24 cellular contexts compared by ENCODE assay signal in the genomic region with DNA sequence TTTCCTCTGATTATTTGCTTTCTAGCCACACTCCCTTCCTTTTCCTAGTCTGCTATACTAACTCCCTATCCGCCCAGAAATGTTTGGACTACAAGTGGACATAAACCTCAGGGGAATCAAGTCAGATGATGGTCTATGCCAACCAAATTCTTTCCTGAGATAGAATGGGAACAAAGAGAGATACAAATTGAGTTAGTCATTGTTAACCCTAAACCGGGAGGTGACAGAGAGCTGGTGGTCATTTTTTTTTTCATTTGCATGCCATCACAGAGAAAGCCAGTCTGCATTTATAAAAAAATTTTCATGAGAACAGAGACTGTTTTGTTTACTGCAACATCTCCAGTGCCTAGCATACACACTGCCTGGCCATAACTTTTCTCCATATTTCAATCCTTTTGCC. TPM values are rescaled to one million over a fixed set of nuclear protein-coding genes. Genes with fewer than 3 reads are reported as not detected.
A peak's percentile ranks its signal among the peaks of the same experiment; 100 is the strongest.
DNase-seq lines count a peak whose midpoint lies in the region; ATAC-seq, FAIRE-seq and TF ChIP-seq lines count a peak whose summit lies in the region.
"Had no signal": no experiment of that assay in that cellular context is flagged by ENCODE, and none has a peak within 500 bp of the region (broad histone marks: within the 10 kb centered on the region; RNA-seq: fewer than 3 reads in every experiment).

No MANE protein-coding gene starts in this region.

- peak overlapping the region; percentile 20 for H3K27ac ChIP-seq in endothelial cell of umbilical vein (ENCODE audit: insufficient read depth, low read depth, low read length)
- no peak overlapping the region for H3K27ac ChIP-seq in aorta (ENCODE audit: low read depth in 1 of 2, low read length in 2 of 2)
- H3K27ac ChIP-seq: psoas muscle, uterus had no signal

- FAIRE-seq in endothelial cell of umbilical vein (lab: Jason Lieb, UNC), result peak; percentile 56
- FAIRE-seq: astrocyte, G401.6, GM18507 had no signal

- peak; percentile 6 for DNase-seq in EL
- DNase-seq in SK-MEL-5 (ENCODE audit: low read depth, low spot score), result peak; percentile 96
- peak; percentile 64 for DNase-seq in endothelial cell of umbilical vein (ENCODE audit: low read depth, low spot score)
- DNase-seq in pons (ENCODE audit: low spot score), result peak; percentile 56
- DNase-seq in NCI-H1092 (lab: John Stamatoyannopoulos, UW), result no peak
- no peak for DNase-seq in aorta
- DNase-seq: activated CD4-positive, alpha-beta T cell treated with anti-CD3 and anti-CD28 coated beads, Interleukin-2, amount 50 U/mL, for 48 hours; activated CD8-positive, alpha-beta memory T cell treated with anti-CD3 and anti-CD28 coated beads, Interleukin-2, amount 50 U/mL, for 48 hours; activated naive CD8-positive, alpha-beta T cell treated with anti-CD3 and anti-CD28 coated beads for 36 hours; CD4-positive, alpha-beta T cell; DMS 273 treated with DMSO at 0.1 percent for 48 hours; effector memory CD4-positive, alpha-beta T cell; glutamatergic neuron; GOT3; NCI-H1105; NCI-H2029 treated with DMSO at 0.1 percent for 48 hours; NCI-H2227 treated with DMSO at 0.1 percent for 48 hours; psoas muscle; uterus had no signal

- in situ Hi-C loops in SK-MEL-5 (cut with HindIII; ENCODE audit: low pct_unique_long_range_greater_than_20kb, low sequenced_read_pairs), result no loop called here

- H3K4me3 ChIP-seq in endothelial cell of umbilical vein (replicated peaks in 1 of 3; ENCODE audit: insufficient read depth in 1 of 3, low read depth in 1 of 3, low read length in 3 of 3), result no peak overlapping the region
- no peak overlapping the region for H3K4me3 ChIP-seq in aorta (ENCODE audit: low read length in 2 of 2)
- H3K4me3 ChIP-seq: psoas muscle, uterus had no signal

- no peak overlapping the region for H3K4me2 ChIP-seq in endothelial cell of umbilical vein (ENCODE audit: insufficient read depth, low read length)

- POLR2A ChIA-PET in endothelial cell of umbilical vein (lab: Charles Lee), result no interaction called here

- no peaks in the 10 kb centered on the region for H4K20me1 ChIP-seq in endothelial cell of umbilical vein (replicated peaks; ENCODE audit: control insufficient read depth, extremely low read depth, insufficient read depth, low read length)

- H3K36me3 ChIP-seq in endothelial cell of umbilical vein (ENCODE audit: control insufficient read depth in 2 of 2, extremely low read depth in 1 of 2, insufficient read depth in 2 of 2, low read length in 2 of 2) (peaks cover 4 to 14% of the 10 kb centered on the region in 2 experiments), aorta (ENCODE audit: control insufficient read depth in 1 of 2, insufficient read depth in 2 of 2, low read length in 1 of 2) (peaks cover 4 to 7% of the 10 kb centered on the region in 2 donors)
- H3K36me3 ChIP-seq: uterus had no signal

- no peak for ATAC-seq in esophagus mucosa
- ATAC-seq in aorta (ENCODE audit: low FRiP score), result no peak
- ATAC-seq: psoas muscle; stimulated activated effector memory CD8-positive, alpha-beta T cell treated with anti-CD3 and anti-CD28 coated beads, Interleukin-12 subunit alpha, Interleukin-12 subunit beta, amount 100 ng/mL, for 72 hours had no signal

- peaks cover 28% of the 10 kb centered on the region for H3K4me1 ChIP-seq in endothelial cell of umbilical vein (ENCODE audit: control insufficient read depth, extremely low read depth, insufficient read depth, low read length)
- no peaks in the 10 kb centered on the region for H3K4me1 ChIP-seq in aorta (ENCODE audit: control insufficient read depth in 1 of 2, insufficient read depth in 2 of 2, low read length in 2 of 2)
- H3K4me1 ChIP-seq: psoas muscle, uterus had no signal

- dilution Hi-C loops in endothelial cell of umbilical vein (cut with MboI; ENCODE audit: extremely low pct_ligation_motif_present, low sequenced_read_pairs), result no loop called here

- intact Hi-C loops in endothelial cell of umbilical vein (cut with micrococcal nuclease) (no loop called here), aorta (cut with DNase I) (no loop called here)

- no peak overlapping the region for H3K9ac ChIP-seq in endothelial cell of umbilical vein (replicated peaks; ENCODE audit: extremely low read depth, insufficient read depth, low read length)

- no peak overlapping the region for H2AFZ ChIP-seq in endothelial cell of umbilical vein (ENCODE audit: low read depth, low read length)

- no peaks in the 10 kb centered on the region for H3K9me1 ChIP-seq in endothelial cell of umbilical vein (replicated peaks; ENCODE audit: control insufficient read depth, extremely low read depth, insufficient read depth, low read length)

- no TSS peak for BruUV-seq in endothelial cell of umbilical vein (replicated peaks; lab: Mats Ljungman, UMichigan)

- peaks cover 3% of the 10 kb centered on the region for H3K79me2 ChIP-seq in endothelial cell of umbilical vein (ENCODE audit: control insufficient read depth, insufficient read depth, low read length)

- H3K9me3 ChIP-seq in endothelial cell of umbilical vein (replicated peaks; ENCODE audit: control insufficient read depth, insufficient read depth, low read length) (no peaks in the 10 kb centered on the region), aorta (ENCODE audit: control insufficient read depth, low read length) (no peaks in the 10 kb centered on the region)
- H3K9me3 ChIP-seq: psoas muscle, uterus had no signal

- H3K27me3 ChIP-seq in endothelial cell of umbilical vein (ENCODE audit: control insufficient read depth in 2 of 2, insufficient read depth in 2 of 2, low read length in 2 of 2) (no peaks in the 10 kb centered on the region), aorta (ENCODE audit: control insufficient read depth in 1 of 2, insufficient read depth in 2 of 2, low read length in 1 of 2) (no peaks in the 10 kb centered on the region)
- H3K27me3 ChIP-seq: uterus had no signal

- no peak for TF ChIP-seq POLR2A in endothelial cell of umbilical vein (IDR thresholded peaks at IDR 0.05; ENCODE audit: low read depth, low read length)

- no peak for TF ChIP-seq CTCF in endothelial cell of umbilical vein (IDR thresholded peaks at IDR 0.05; ENCODE audit: extremely low read depth in 1 of 2, insufficient read depth in 1 of 2, low read depth in 1 of 2, low read length in 2 of 2)

- WGBS in aorta, 2 donors, result 16 to 17% methylated on average over 2 of the region's 2 CpGs

- CTCF ChIA-PET in endothelial cell of umbilical vein (lab: Charles Lee), result interaction anchor here (0.6 to 4.2 kb wide), 4 partner anchors 12 to 1837 kb away, joined by 3 to 28 read pairs (median 4); a partner anchor contains a TSS

TF ChIP-seq in endothelial cell of umbilical vein, 7 proteins besides CTCF, POLR2A, EP300 and RAD21:
- TF ChIP-seq FOS (IDR thresholded peaks at IDR 0.05; ENCODE audit: borderline replicate concordance, insufficient read depth, low read length) (no peak), EZH2 (IDR thresholded peaks at IDR 0.05; ENCODE audit: borderline replicate concordance, low read depth, low read length, severe bottlenecking) (no peak), JUN (IDR thresholded peaks at IDR 0.05; ENCODE audit: borderline replicate concordance, insufficient read depth, insufficient read length, low read depth) (no peak), MYC (IDR thresholded peaks at IDR 0.05; ENCODE audit: low read depth, low read length) (no peak), GATA2 (IDR thresholded peaks at IDR 0.05; ENCODE audit: insufficient read depth, insufficient read length, low read depth, low read length) (no peak), POLR2AphosphoS5 (IDR thresholded peaks at IDR 0.05; ENCODE audit: insufficient read depth, low read depth, low read length) (no peak)
- TF ChIP-seq, protein P1, sequence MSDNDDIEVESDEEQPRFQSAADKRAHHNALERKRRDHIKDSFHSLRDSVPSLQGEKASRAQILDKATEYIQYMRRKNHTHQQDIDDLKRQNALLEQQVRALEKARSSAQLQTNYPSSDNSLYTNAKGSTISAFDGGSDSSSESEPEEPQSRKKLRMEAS (IDR thresholded peaks at IDR 0.05; ENCODE audit: insufficient read depth, insufficient read length), result no peak

RNA-seq across cellular contexts. Expression of a gene that starts 35.0 kb away (rescaled TPM):
- total RNA-seq in SK-MEL-5 (2014; rRNA removed; shearing (Covaris generic)), result 21.5 and 22.1 TPM in 2 replicates
- 12.0 and 12.9 TPM in 2 replicates for polyA plus RNA-seq in SK-MEL-5 (2015; cell fraction: cytosol; rRNA removed)
- polyA plus RNA-seq in SK-MEL-5 (2015; cell fraction: nucleus; rRNA removed), result 292 and 347 TPM in 2 replicates
- total RNA-seq in endothelial cell of umbilical vein (31.8 and 36.5 TPM in 2 replicates), esophagus mucosa (15.3 TPM), aorta (10 to 100 TPM; 42.7 to 50.4 TPM)
- polyA plus RNA-seq in endothelial cell of umbilical vein (5.7 and 8.2 TPM in 2 replicates), aorta (10 to 100 TPM in 1 of 2 donors, 1 to 10 TPM in 1; 6.6 to 13.3 TPM)
- polyA plus RNA-seq in endothelial cell of umbilical vein (2011; cell fraction: cytosol; rRNA removed), result 2.9 and 3.4 TPM in 2 replicates
- polyA plus RNA-seq in endothelial cell of umbilical vein (2011; cell fraction: nucleus; rRNA removed), result 38.0 and 50.2 TPM in 2 replicates
- 9.0 and 15.2 TPM in 2 replicates for polyA plus RNA-seq in endothelial cell of umbilical vein (2012)
- 17.0 and 17.3 TPM in 2 replicates for polyA minus RNA-seq in endothelial cell of umbilical vein
- 2.3 TPM for polyA minus RNA-seq in endothelial cell of umbilical vein (2011; cell fraction: cytosol; rRNA and poly(A)+ RNA removed)
- polyA minus RNA-seq in endothelial cell of umbilical vein (2011; cell fraction: nucleus; rRNA and poly(A)+ RNA removed), result 37.4 and 47.6 TPM in 2 replicates

Comparison
In these comparisons a context has a peak if more than half of its experiments do, and no peak if none do; other contexts are left out.
1. DNase-seq: peak in EL (single experiment), SK-MEL-5 (single experiment), endothelial cell of umbilical vein (single experiment) and pons (single experiment); none in NCI-H1092 (single experiment) and aorta (0 of 2).